In genomic region chr3:25610779-25611178, GRCh38 we compare ENCODE assay signal across 19 cellular contexts. TPM values are rescaled to one million over a fixed set of nuclear protein-coding genes. Genes with fewer than 3 reads are reported as not detected.
DNase-seq lines count a peak whose midpoint lies in the region; ATAC-seq and TF ChIP-seq lines count a peak whose summit lies in the region.
"Had no signal": no experiment of that assay in that cellular context is flagged by ENCODE, and none has a peak within 500 bp of the region (broad histone marks: within the 10 kb centered on the region; RNA-seq: fewer than 3 reads in every experiment).

No MANE protein-coding gene starts in this region.

- peaks cover 33% of the 10 kb centered on the region for H3K36me3 Mint-ChIP-seq in activated CD8-positive, alpha-beta T cell treated with anti-CD3 and anti-CD28 coated beads for 36 hours (ENCODE audit: low read depth)
- H3K36me3 Mint-ChIP-seq in activated CD8-positive, alpha-beta T cell treated with anti-CD3 and anti-CD28 coated beads, Interleukin-2, amount 10 ng/mL, durations not matched to agents 7 days and 5 days (ENCODE audit: low read depth), result peaks cover 52% of the 10 kb centered on the region
- H3K36me3 Mint-ChIP-seq in CD4-positive, alpha-beta T cell (ENCODE audit: low read depth), result peaks cover 76% of the 10 kb centered on the region
- peaks cover 96% of the 10 kb centered on the region for H3K36me3 Mint-ChIP-seq in activated T-helper 17 cell treated with anti-CD3 and anti-CD28 coated beads, Interleukin-2, amount 50 U/mL, for 72 hours (ENCODE audit: low read depth)

- no peak overlapping the region for H3K27ac ChIP-seq in CD4-positive, alpha-beta T cell (ENCODE audit: low read depth, low read length)
- H3K27ac ChIP-seq in right lobe of liver (peak overlapping the region; percentile 26 to 70 (median 56)), thyroid gland (no peak overlapping the region), tibial nerve (no peak overlapping the region)

- TF ChIP-seq POLR2A in right lobe of liver (IDR thresholded peaks at IDR 0.05), result no peak
- TF ChIP-seq POLR2A in thyroid gland (IDR thresholded peaks at IDR 0.05), result no peak
- TF ChIP-seq POLR2A in tibial nerve (IDR thresholded peaks at IDR 0.05), result no peak

- intact Hi-C loops in activated CD8-positive, alpha-beta T cell treated with anti-CD3 and anti-CD28 coated beads for 36 hours (cut with micrococcal nuclease), result no loop called here
- intact Hi-C loops in CD4-positive, alpha-beta T cell (cut with DNase I, micrococcal nuclease), result no loop called here
- intact Hi-C loops in right lobe of liver (cut with DNase I) (no loop called here), thyroid gland (cut with DNase I) (no loop called here)

- POLR2A ChIA-PET in activated CD8-positive, alpha-beta T cell treated with anti-CD3 and anti-CD28 coated beads for 36 hours (lab: Charles Lee), result no interaction called here
- POLR2A ChIA-PET in activated CD8-positive, alpha-beta T cell treated with anti-CD3 and anti-CD28 coated beads, Interleukin-2, amount 10 ng/mL, durations not matched to agents 7 days and 5 days (lab: Charles Lee), result no interaction called here
- POLR2A ChIA-PET in CD4-positive, alpha-beta T cell (lab: Charles Lee), result no interaction called here

- H3K4me3 ChIP-seq in right lobe of liver, result peak overlapping the region in 1 of 3 donors; percentile 23
- no peak overlapping the region for H3K4me3 ChIP-seq in thyroid gland (replicated peaks in 1 of 3)
- H3K4me3 ChIP-seq in tibial nerve, result no peak overlapping the region

- no peaks in the 10 kb centered on the region for H3K27me3 Mint-ChIP-seq in activated CD8-positive, alpha-beta T cell treated with anti-CD3 and anti-CD28 coated beads for 36 hours
- H3K27me3 Mint-ChIP-seq in activated CD8-positive, alpha-beta T cell treated with anti-CD3 and anti-CD28 coated beads, Interleukin-2, amount 10 ng/mL, durations not matched to agents 7 days and 5 days (ENCODE audit: low read depth), result no peaks in the 10 kb centered on the region
- no peaks in the 10 kb centered on the region for H3K27me3 Mint-ChIP-seq in CD4-positive, alpha-beta T cell
- no peaks in the 10 kb centered on the region for H3K27me3 Mint-ChIP-seq in activated T-helper 17 cell treated with anti-CD3 and anti-CD28 coated beads, Interleukin-2, amount 50 U/mL, for 72 hours
- H3K27me3 Mint-ChIP-seq: IgD-negative memory B cell had no signal

- H3K4me3 Mint-ChIP-seq in activated CD8-positive, alpha-beta T cell treated with anti-CD3 and anti-CD28 coated beads for 36 hours, result no peak overlapping the region
- H3K4me3 Mint-ChIP-seq in activated CD8-positive, alpha-beta T cell treated with anti-CD3 and anti-CD28 coated beads, Interleukin-2, amount 10 ng/mL, durations not matched to agents 7 days and 5 days, result no peak overlapping the region
- no peak overlapping the region for H3K4me3 Mint-ChIP-seq in CD4-positive, alpha-beta T cell
- no peak overlapping the region for H3K4me3 Mint-ChIP-seq in activated T-helper 17 cell treated with anti-CD3 and anti-CD28 coated beads, Interleukin-2, amount 50 U/mL, for 72 hours
- H3K4me3 Mint-ChIP-seq: CD14-positive monocyte, IgD-negative memory B cell had no signal

- TF ChIP-seq CTCF in activated CD8-positive, alpha-beta T cell treated with anti-CD3 and anti-CD28 coated beads for 36 hours (IDR thresholded peaks at IDR 0.05), result no peak
- no peak for TF ChIP-seq CTCF in CD4-positive, alpha-beta T cell (IDR thresholded peaks at IDR 0.05)
- TF ChIP-seq CTCF in right lobe of liver (IDR thresholded peaks at IDR 0.05), result no peak
- no peak for TF ChIP-seq CTCF in thyroid gland (IDR thresholded peaks at IDR 0.05)
- no peak for TF ChIP-seq CTCF in tibial nerve (IDR thresholded peaks at IDR 0.05)

- CTCF ChIA-PET in activated CD8-positive, alpha-beta T cell treated with anti-CD3 and anti-CD28 coated beads for 36 hours (lab: Charles Lee), result no interaction called here
- CTCF ChIA-PET in activated CD8-positive, alpha-beta T cell treated with anti-CD3 and anti-CD28 coated beads, Interleukin-2, amount 10 ng/mL, durations not matched to agents 7 days and 5 days (lab: Charles Lee), result interaction anchor here (0.6 kb wide), 1 partner anchor 1467 kb away, joined by 4 read pairs; no protein-coding TSS in a partner anchor
- CTCF ChIA-PET in CD4-positive, alpha-beta T cell (lab: Charles Lee), result no interaction called here

- no peaks in the 10 kb centered on the region for H3K27me3 ChIP-seq in CD4-positive, alpha-beta T cell (ENCODE audit: control insufficient read depth, insufficient read depth, low read length)
- H3K27me3 ChIP-seq in right lobe of liver (no peaks in the 10 kb centered on the region), thyroid gland (no peaks in the 10 kb centered on the region), tibial nerve (no peaks in the 10 kb centered on the region)

- DNase-seq in activated CD8-positive, alpha-beta T cell treated with anti-CD3 and anti-CD28 coated beads for 36 hours, result no peak
- DNase-seq in activated CD8-positive, alpha-beta T cell treated with anti-CD3 and anti-CD28 coated beads, Interleukin-2, amount 10 ng/mL, durations not matched to agents 7 days and 5 days, result no peak
- DNase-seq in CD4-positive, alpha-beta T cell, result no peak
- no peak for DNase-seq in right lobe of liver
- no peak for DNase-seq in thyroid gland
- DNase-seq in stimulated activated CD4-positive, alpha-beta T cell treated with anti-CD3 and anti-CD28 coated beads, Interleukin-15, amount 100 ng/mL, for 24 hours, result no peak
- no peak for DNase-seq in tibial nerve (ENCODE audit: low spot score in 2 of 2)
- DNase-seq: COR-L47; DMS79; NCI-H1105 treated with DMSO at 0.1 percent for 48 hours; NCI-H2029 treated with DMSO at 0.1 percent for 48 hours; NCI-H2171; NCI-H345; NCI-H524; NCI-H774; NK-92 treated with Interleukin-12 subunit alpha and Interleukin-12 subunit beta, amount 100 ng/mL, for 24 hours had no signal

- H3K4me1 ChIP-seq in right lobe of liver (peaks cover 0 to 17% (median 5%) of the 10 kb centered on the region in 4 donors), thyroid gland (no peaks in the 10 kb centered on the region), tibial nerve (no peaks in the 10 kb centered on the region)

- no peaks in the 10 kb centered on the region for H3K9me3 Mint-ChIP-seq in activated CD8-positive, alpha-beta T cell treated with anti-CD3 and anti-CD28 coated beads for 36 hours
- H3K9me3 Mint-ChIP-seq in activated CD8-positive, alpha-beta T cell treated with anti-CD3 and anti-CD28 coated beads, Interleukin-2, amount 10 ng/mL, durations not matched to agents 7 days and 5 days (ENCODE audit: insufficient read depth), result no peaks in the 10 kb centered on the region
- no peaks in the 10 kb centered on the region for H3K9me3 Mint-ChIP-seq in CD4-positive, alpha-beta T cell
- no peaks in the 10 kb centered on the region for H3K9me3 Mint-ChIP-seq in activated T-helper 17 cell treated with anti-CD3 and anti-CD28 coated beads, Interleukin-2, amount 50 U/mL, for 72 hours
- H3K9me3 Mint-ChIP-seq: CD14-positive monocyte, IgD-negative memory B cell had no signal

- no peak for TF ChIP-seq EP300 in tibial nerve (IDR thresholded peaks at IDR 0.05)

- H3K36me3 ChIP-seq in right lobe of liver, result peaks cover 4 to 33% (median 8%) of the 10 kb centered on the region in 4 donors
- H3K36me3 ChIP-seq in thyroid gland, result peaks cover 35 to 56% of the 10 kb centered on the region in 2 donors
- peaks cover 0 to 97% (median 3%) of the 10 kb centered on the region in 3 donors for H3K36me3 ChIP-seq in tibial nerve

- peak overlapping the region; percentile 58 for H3K27ac Mint-ChIP-seq in activated CD8-positive, alpha-beta T cell treated with anti-CD3 and anti-CD28 coated beads for 36 hours
- no peak overlapping the region for H3K27ac Mint-ChIP-seq in activated CD8-positive, alpha-beta T cell treated with anti-CD3 and anti-CD28 coated beads, Interleukin-2, amount 10 ng/mL, durations not matched to agents 7 days and 5 days
- H3K27ac Mint-ChIP-seq in CD4-positive, alpha-beta T cell, result peak overlapping the region; percentile 59
- peak overlapping the region; percentile 82 for H3K27ac Mint-ChIP-seq in activated T-helper 17 cell treated with anti-CD3 and anti-CD28 coated beads, Interleukin-2, amount 50 U/mL, for 72 hours

- no peak for ATAC-seq in activated CD8-positive, alpha-beta T cell treated with anti-CD3 and anti-CD28 coated beads for 36 hours
- no peak for ATAC-seq in activated CD8-positive, alpha-beta T cell treated with anti-CD3 and anti-CD28 coated beads, Interleukin-2, amount 10 ng/mL, durations not matched to agents 7 days and 5 days
- ATAC-seq in CD4-positive, alpha-beta T cell (ENCODE audit: poor library complexity), result no peak
- ATAC-seq in activated T-helper 17 cell treated with anti-CD3 and anti-CD28 coated beads, Interleukin-2, amount 50 U/mL, for 72 hours (replicated peaks), result no peak
- peak; percentile 93 to 97 (median 95) for ATAC-seq in right lobe of liver

- H3K9me3 ChIP-seq in CD4-positive, alpha-beta T cell (ENCODE audit: control insufficient read depth, low read length), result no peaks in the 10 kb centered on the region
- no peaks in the 10 kb centered on the region for H3K9me3 ChIP-seq in right lobe of liver
- H3K9me3 ChIP-seq in thyroid gland, result no peaks in the 10 kb centered on the region
- H3K9me3 ChIP-seq in tibial nerve, result no peaks in the 10 kb centered on the region

- peaks cover 2% of the 10 kb centered on the region for H3K4me1 Mint-ChIP-seq in activated CD8-positive, alpha-beta T cell treated with anti-CD3 and anti-CD28 coated beads for 36 hours (ENCODE audit: low read depth)
- peaks cover 16% of the 10 kb centered on the region for H3K4me1 Mint-ChIP-seq in activated CD8-positive, alpha-beta T cell treated with anti-CD3 and anti-CD28 coated beads, Interleukin-2, amount 10 ng/mL, durations not matched to agents 7 days and 5 days (ENCODE audit: low read depth)
- peaks cover 5% of the 10 kb centered on the region for H3K4me1 Mint-ChIP-seq in CD4-positive, alpha-beta T cell (ENCODE audit: low read depth)
- H3K4me1 Mint-ChIP-seq in activated T-helper 17 cell treated with anti-CD3 and anti-CD28 coated beads, Interleukin-2, amount 50 U/mL, for 72 hours, result peaks cover 1% of the 10 kb centered on the region
- H3K4me1 Mint-ChIP-seq: CD14-positive monocyte, IgD-negative memory B cell had no signal

RNA-seq across cellular contexts. Expression of gene TOP2B, which starts 53.9 kb away (rescaled TPM):
- 100 to 1,000 TPM; 165 to 171 TPM for total RNA-seq in activated CD8-positive, alpha-beta T cell treated with anti-CD3 and anti-CD28 coated beads for 36 hours
- total RNA-seq in activated CD8-positive, alpha-beta T cell treated with anti-CD3 and anti-CD28 coated beads, Interleukin-2, amount 10 ng/mL, durations not matched to agents 7 days and 5 days, result 100 to 1,000 TPM; 112 to 114 TPM
- total RNA-seq in CD4-positive, alpha-beta T cell, result 10 to 100 TPM; 79.7 to 80.4 TPM
- total RNA-seq in activated T-helper 17 cell treated with anti-CD3 and anti-CD28 coated beads, Interleukin-2, amount 50 U/mL, for 72 hours, result 10 to 100 TPM; 71.2 to 85.9 TPM
- total RNA-seq in right lobe of liver, result 10 to 100 TPM; 26.3 to 42.3 (median 33.5) TPM
- 100 to 1,000 TPM; 109 to 180 (median 131) TPM for total RNA-seq in thyroid gland
- 100 to 1,000 TPM in 2 of 4 donors, 10 to 100 TPM in 2; 85.3 to 121 (median 99.3) TPM for total RNA-seq in tibial nerve

Comparison
In these comparisons a context has a peak if more than half of its experiments do, and no peak if none do; other contexts are left out.
1. ATAC-seq: peak in right lobe of liver (4 of 4); none in activated CD8-positive, alpha-beta T cell treated with anti-CD3 and anti-CD28 coated beads for 36 hours (single experiment), activated CD8-positive, alpha-beta T cell treated with anti-CD3 and anti-CD28 coated beads, Interleukin-2, amount 10 ng/mL, durations not matched to agents 7 days and 5 days (single experiment), CD4-positive, alpha-beta T cell (single experiment) and activated T-helper 17 cell treated with anti-CD3 and anti-CD28 coated beads, Interleukin-2, amount 50 U/mL, for 72 hours (single experiment).
2. H3K27ac ChIP-seq: peak in right lobe of liver (3 of 3); none in CD4-positive, alpha-beta T cell (single experiment), thyroid gland (0 of 3) and tibial nerve (0 of 4).